20 cellular contexts compared by ENCODE assay signal in the genomic region with DNA sequence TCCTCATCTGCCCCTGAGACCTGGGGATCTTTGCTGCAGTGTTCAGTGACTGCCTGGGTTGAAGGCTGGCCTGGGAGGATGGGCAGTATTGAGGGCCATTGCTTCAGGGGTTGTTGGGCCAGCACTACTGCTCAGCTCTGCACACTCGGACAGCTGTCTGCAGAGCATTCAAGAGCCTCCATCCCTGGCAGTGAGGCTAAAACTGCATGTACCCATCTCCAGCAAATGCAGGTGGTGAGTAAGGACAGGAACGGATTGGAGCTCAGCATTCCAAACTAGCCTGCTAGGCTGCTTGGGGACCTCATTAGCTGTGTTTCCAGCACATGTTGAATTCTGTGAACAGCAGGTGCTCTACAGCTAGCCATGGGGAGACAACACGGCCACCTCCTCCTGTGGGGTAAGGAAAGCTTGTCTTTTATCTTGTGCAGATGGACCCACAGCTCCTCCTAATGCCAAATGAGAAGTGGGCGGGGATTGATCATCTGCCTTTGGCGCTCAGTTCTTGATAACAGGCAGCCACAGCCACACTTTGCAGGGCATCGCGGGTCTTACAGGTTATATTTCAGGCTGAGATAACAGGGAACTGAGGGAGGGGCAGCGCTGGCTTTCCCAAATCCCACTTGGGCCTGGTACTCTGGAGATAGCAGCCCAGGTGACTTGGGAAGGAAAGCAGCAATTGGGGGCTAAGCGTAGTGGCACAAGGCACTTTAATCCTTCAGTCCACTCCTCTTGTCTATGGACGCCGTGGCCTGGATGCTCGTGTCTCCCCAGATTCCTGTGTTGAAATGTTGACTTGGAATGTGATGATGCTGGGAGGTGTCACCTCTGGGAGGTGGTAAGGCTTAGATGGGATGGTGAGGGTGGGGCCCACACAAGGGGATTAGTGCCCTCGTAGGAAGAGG.
DNase-seq lines count a peak whose midpoint lies in the region; ATAC-seq and TF ChIP-seq lines count a peak whose summit lies in the region.
"Had no signal": no experiment of that assay in that cellular context is flagged by ENCODE, and none has a peak within 500 bp of the region (broad histone marks: within the 10 kb centered on the region; RNA-seq: fewer than 3 reads in every experiment).

No MANE protein-coding gene starts in this region.

- no peaks in the 10 kb centered on the region for H3K27me3 ChIP-seq in lung (ENCODE audit: control insufficient read depth, insufficient read depth)
- H3K27me3 ChIP-seq in stomach = peaks cover 0 to 27% (median 7%) of the 10 kb centered on the region in 3 donors
- peaks cover 40% of the 10 kb centered on the region for H3K27me3 ChIP-seq in WERI-Rb-1 (ENCODE audit: insufficient read depth, low read depth, severe bottlenecking)

- H3K27ac Mint-ChIP-seq in activated CD8-positive, alpha-beta memory T cell treated with anti-CD3 and anti-CD28 coated beads, Interleukin-2, amount 10 ng/mL, durations not matched to agents 7 days and 5 days = no peak overlapping the region

- H3K4me3 Mint-ChIP-seq in activated CD8-positive, alpha-beta memory T cell treated with anti-CD3 and anti-CD28 coated beads, Interleukin-2, amount 10 ng/mL, durations not matched to agents 7 days and 5 days = no peak overlapping the region

- TF ChIP-seq CTCF in lung (IDR thresholded peaks at IDR 0.05; ENCODE audit: control extremely low read depth, extremely low read depth) = no peak
- no peak for TF ChIP-seq CTCF in stomach (IDR thresholded peaks at IDR 0.05)
- TF ChIP-seq CTCF in WERI-Rb-1 (IDR thresholded peaks at IDR 0.05; ENCODE audit: low read depth, low read length) = no peak

- H3K36me3 ChIP-seq in KOPT-K1 (ENCODE audit: insufficient read depth, low read length) (no peaks in the 10 kb centered on the region), lung (ENCODE audit: control insufficient read depth in 2 of 2, insufficient read depth in 2 of 2, low read length in 2 of 2) (no peaks in the 10 kb centered on the region), stomach (no peaks in the 10 kb centered on the region), WERI-Rb-1 (no peaks in the 10 kb centered on the region)
- H3K36me3 ChIP-seq: MG63 had no signal

- H3K36me3 Mint-ChIP-seq in activated CD8-positive, alpha-beta memory T cell treated with anti-CD3 and anti-CD28 coated beads, Interleukin-2, amount 10 ng/mL, durations not matched to agents 7 days and 5 days = no peaks in the 10 kb centered on the region

- H3K9me3 Mint-ChIP-seq in activated CD8-positive, alpha-beta memory T cell treated with anti-CD3 and anti-CD28 coated beads, Interleukin-2, amount 10 ng/mL, durations not matched to agents 7 days and 5 days (ENCODE audit: low read depth) = no peaks in the 10 kb centered on the region

- H3K9me3 ChIP-seq in KOPT-K1 (ENCODE audit: insufficient read depth, low read length, poor library complexity, severe bottlenecking) = peaks cover 10% of the 10 kb centered on the region
- peaks cover 0 to 24% of the 10 kb centered on the region in 2 donors for H3K9me3 ChIP-seq in lung (ENCODE audit: control insufficient read depth in 2 of 2, insufficient read depth in 1 of 2, low read length in 1 of 2)
- no peaks in the 10 kb centered on the region for H3K9me3 ChIP-seq in stomach
- H3K9me3 ChIP-seq in WERI-Rb-1 (ENCODE audit: severe bottlenecking) = peaks cover 3% of the 10 kb centered on the region
- H3K9me3 ChIP-seq: MG63 had no signal

- peak; percentile 27 for DNase-seq in activated CD8-positive, alpha-beta memory T cell treated with anti-CD3 and anti-CD28 coated beads, Interleukin-2, amount 10 ng/mL, durations not matched to agents 7 days and 5 days
- peak; percentile 22 for DNase-seq in lung (ENCODE audit: low spot score)
- DNase-seq in stomach = peak; percentile 18
- no peak for DNase-seq in NCI-H2107 treated with DMSO at 0.1 percent for 48 hours (lab: John Stamatoyannopoulos, UW; ENCODE audit: unreplicated experiment)
- no peak for DNase-seq in WERI-Rb-1
- DNase-seq: ACHN, COR-L47, DMS153, HCEC 1CT, KBM-7, MG63, NCI-H1092, NCI-H2081 treated with DMSO at 0.1 percent for 48 hours, NCI-H2227 treated with DMSO at 0.1 percent for 48 hours, NCI-H526 treated with DMSO at 0.1 percent for 48 hours, OCI-M1, RPMI8226, SIG-M5 had no signal

- CTCF ChIA-PET in activated CD8-positive, alpha-beta memory T cell treated with anti-CD3 and anti-CD28 coated beads, Interleukin-2, amount 10 ng/mL, durations not matched to agents 7 days and 5 days (lab: Charles Lee) = no interaction called here

- no peaks in the 10 kb centered on the region for H3K4me1 Mint-ChIP-seq in activated CD8-positive, alpha-beta memory T cell treated with anti-CD3 and anti-CD28 coated beads, Interleukin-2, amount 10 ng/mL, durations not matched to agents 7 days and 5 days

- 84 to 91% methylated on average over 13 of the region's 13 CpGs for WGBS in lung, 2 donors
- whole genome bisulfite sequencing in stomach, 5 donors = 80 to 87% (median 85%) methylated on average over 13 of the region's 13 CpGs

- ATAC-seq in activated CD8-positive, alpha-beta memory T cell treated with anti-CD3 and anti-CD28 coated beads, Interleukin-2, amount 10 ng/mL, durations not matched to agents 7 days and 5 days = no peak
- ATAC-seq in lung (ENCODE audit: insufficient read depth, low FRiP score) = no peak
- ATAC-seq in GM18517 (IDR thresholded peaks at IDR 0.05; ENCODE audit: unreplicated experiment) = no peak

- H3K4me3 ChIP-seq in lung (no peak overlapping the region), stomach (no peak overlapping the region), WERI-Rb-1 (ENCODE audit: low read depth, low read length) (no peak overlapping the region)
- H3K4me3 ChIP-seq: MG63 had no signal

- H3K4me1 ChIP-seq in lung (ENCODE audit: control insufficient read depth in 2 of 2, insufficient read depth in 2 of 2, low read length in 2 of 2) = no peaks in the 10 kb centered on the region
- no peaks in the 10 kb centered on the region for H3K4me1 ChIP-seq in stomach

- intact Hi-C loops in stomach (cut with DNase I; ENCODE audit: low total_unique reads) = no loop called here

- TF ChIP-seq EP300 in stomach (IDR thresholded peaks at IDR 0.05) = no peak

- no peak for TF ChIP-seq POLR2A in stomach (IDR thresholded peaks at IDR 0.05)

- peak overlapping the region; percentile 24 for H3K27ac ChIP-seq in KOPT-K1 (ENCODE audit: low read depth, low read length, poor library complexity, severe bottlenecking)
- no peak overlapping the region for H3K27ac ChIP-seq in lung (ENCODE audit: low read depth in 1 of 2, low read length in 1 of 2)
- H3K27ac ChIP-seq in stomach = no peak overlapping the region
- no peak overlapping the region for H3K27ac ChIP-seq in WERI-Rb-1

- H3K27me3 Mint-ChIP-seq in activated CD8-positive, alpha-beta memory T cell treated with anti-CD3 and anti-CD28 coated beads, Interleukin-2, amount 10 ng/mL, durations not matched to agents 7 days and 5 days = peaks cover 3% of the 10 kb centered on the region

Comparison
In these comparisons a context has a peak if more than half of its experiments do, and no peak if none do; other contexts are left out.
1. DNase-seq: peak in activated CD8-positive, alpha-beta memory T cell treated with anti-CD3 and anti-CD28 coated beads, Interleukin-2, amount 10 ng/mL, durations not matched to agents 7 days and 5 days (single experiment), lung (single experiment) and stomach (single experiment); none in NCI-H2107 treated with DMSO at 0.1 percent for 48 hours (single experiment) and WERI-Rb-1 (single experiment).